ENCODE assay signal across 18 cellular contexts in the genomic region with DNA sequence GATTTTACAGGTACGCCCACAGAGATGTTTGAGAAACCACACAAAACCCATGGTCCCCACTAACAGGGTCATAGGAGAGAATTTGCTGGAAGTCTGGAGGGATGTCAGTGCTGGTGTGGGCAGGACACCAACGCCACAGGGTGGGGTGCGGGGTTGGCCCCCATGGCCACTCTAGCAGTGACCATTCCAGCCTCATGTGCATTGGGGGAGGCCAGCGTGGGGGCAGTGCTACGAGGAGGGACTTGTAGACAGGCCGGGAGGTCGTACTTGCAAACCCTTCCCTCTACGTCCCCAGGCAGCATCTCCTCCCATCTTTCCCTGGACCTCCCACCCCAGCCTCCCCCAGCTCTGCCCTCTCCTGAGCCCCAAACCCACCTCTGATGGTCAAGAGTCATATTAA. TPM values are rescaled to one million over a fixed set of nuclear protein-coding genes. Genes with fewer than 3 reads are reported as not detected.
DNase-seq lines count a peak whose midpoint lies in the region; ATAC-seq and TF ChIP-seq lines count a peak whose summit lies in the region.
"Had no signal": no experiment of that assay in that cellular context is flagged by ENCODE, and none has a peak within 500 bp of the region (broad histone marks: within the 10 kb centered on the region; RNA-seq: fewer than 3 reads in every experiment).

No MANE protein-coding gene starts in this region.

- H2AFZ ChIP-seq in smooth muscle cell (ENCODE audit: low read depth), result no peak overlapping the region

- TF ChIP-seq POLR2A in sigmoid colon (IDR thresholded peaks at IDR 0.05), result no peak

- no peak for TF ChIP-seq EP300 in sigmoid colon (IDR thresholded peaks at IDR 0.05)

- H3K4me1 ChIP-seq in mucosa of descending colon (ENCODE audit: low read depth) (peaks cover 50% of the 10 kb centered on the region), sigmoid colon (peaks cover 0 to 9% (median 7%) of the 10 kb centered on the region in 4 donors), smooth muscle cell (ENCODE audit: low read depth) (no peaks in the 10 kb centered on the region)

- H4K20me1 ChIP-seq in smooth muscle cell (ENCODE audit: low read depth), result no peaks in the 10 kb centered on the region
- H4K20me1 ChIP-seq: BLaER1 had no signal

- no peak overlapping the region for H3K27ac Mint-ChIP-seq in activated naive CD4-positive, alpha-beta T cell treated with anti-CD3 and anti-CD28 coated beads, Interleukin-2, amount 10 ng/mL, durations not matched to agents 7 days and 5 days
- H3K27ac Mint-ChIP-seq in activated naive CD4-positive, alpha-beta T cell treated with anti-CD3 and anti-CD28 coated beads for 36 hours, result no peak overlapping the region
- no peak overlapping the region for H3K27ac Mint-ChIP-seq in CD14-positive monocyte
- H3K27ac Mint-ChIP-seq in glutamatergic neuron (ENCODE audit: unreplicated experiment), result no peak overlapping the region

- no peaks in the 10 kb centered on the region for H3K79me2 ChIP-seq in smooth muscle cell (ENCODE audit: low read depth)

- WGBS in sigmoid colon, 2 donors, result 85 to 86% methylated on average over 8 of the region's 8 CpGs
- 90% methylated on average over 8 of the region's 8 CpGs for WGBS in smooth muscle cell (ENCODE audit: low lambda C conversion rate)

- no peak overlapping the region for H3K4me2 ChIP-seq in smooth muscle cell
- H3K4me2 ChIP-seq: BLaER1 had no signal

- H3K4me1 Mint-ChIP-seq in activated naive CD4-positive, alpha-beta T cell treated with anti-CD3 and anti-CD28 coated beads, Interleukin-2, amount 10 ng/mL, durations not matched to agents 7 days and 5 days, result no peaks in the 10 kb centered on the region
- H3K4me1 Mint-ChIP-seq in activated naive CD4-positive, alpha-beta T cell treated with anti-CD3 and anti-CD28 coated beads for 36 hours (ENCODE audit: low read depth), result no peaks in the 10 kb centered on the region
- peaks cover 7% of the 10 kb centered on the region for H3K4me1 Mint-ChIP-seq in CD14-positive monocyte
- H3K4me1 Mint-ChIP-seq in glutamatergic neuron (ENCODE audit: low read depth, unreplicated experiment), result peaks cover 2% of the 10 kb centered on the region

- intact Hi-C loops in activated naive CD4-positive, alpha-beta T cell treated with anti-CD3 and anti-CD28 coated beads for 36 hours (cut with micrococcal nuclease), result no loop called here
- intact Hi-C loops in CD14-positive monocyte (cut with micrococcal nuclease) (loop anchor here (5.0 kb wide), 2 partner anchors 313 to 548 kb away; no protein-coding TSS in a partner anchor), mucosa of descending colon (cut with DNase I, micrococcal nuclease) (loop anchor here (5.0 to 10.0 kb wide), 3 partner anchors 181 to 451 kb away; no protein-coding TSS in a partner anchor), sigmoid colon (cut with DNase I) (loop anchor here (10.0 kb wide), 1 partner anchor 551 kb away; a partner anchor contains a TSS)

- no peaks in the 10 kb centered on the region for H3F3A ChIP-seq in smooth muscle cell (ENCODE audit: low read depth)

- CTCF ChIA-PET in activated naive CD4-positive, alpha-beta T cell treated with anti-CD3 and anti-CD28 coated beads, Interleukin-2, amount 10 ng/mL, durations not matched to agents 7 days and 5 days (lab: Charles Lee), result no interaction called here
- CTCF ChIA-PET in activated naive CD4-positive, alpha-beta T cell treated with anti-CD3 and anti-CD28 coated beads for 36 hours (lab: Charles Lee), result no interaction called here

- H3K27me3 Mint-ChIP-seq in activated naive CD4-positive, alpha-beta T cell treated with anti-CD3 and anti-CD28 coated beads, Interleukin-2, amount 10 ng/mL, durations not matched to agents 7 days and 5 days, result peaks cover 47% of the 10 kb centered on the region
- peaks cover 9% of the 10 kb centered on the region for H3K27me3 Mint-ChIP-seq in activated naive CD4-positive, alpha-beta T cell treated with anti-CD3 and anti-CD28 coated beads for 36 hours (ENCODE audit: low read depth)
- H3K27me3 Mint-ChIP-seq in CD14-positive monocyte (ENCODE audit: low read depth in 3 of 3) (peaks cover 2 to 21% (median 10%) of the 10 kb centered on the region in 3 donors), glutamatergic neuron (ENCODE audit: unreplicated experiment) (peaks cover 4% of the 10 kb centered on the region)

- no peak for TF ChIP-seq CTCF in CD14-positive monocyte (IDR thresholded peaks at IDR 0.05)
- TF ChIP-seq CTCF in glutamatergic neuron (IDR thresholded peaks at IDR 0.05; ENCODE audit: partially characterized antibody, unreplicated experiment), result no peak
- TF ChIP-seq CTCF in mucosa of descending colon (IDR thresholded peaks at IDR 0.05), result no peak
- no peak for TF ChIP-seq CTCF in sigmoid colon (IDR thresholded peaks at IDR 0.05)
- no peak for TF ChIP-seq CTCF in smooth muscle cell (IDR thresholded peaks at IDR 0.05; ENCODE audit: borderline replicate concordance, insufficient read depth, poor library complexity, severe bottlenecking)

- no peak overlapping the region for H3K27ac ChIP-seq in sigmoid colon
- H3K27ac ChIP-seq in smooth muscle cell (ENCODE audit: low read depth), result no peak overlapping the region
- H3K27ac ChIP-seq: 22Rv1, BLaER1 had no signal

- peaks cover 4% of the 10 kb centered on the region for H3K36me3 ChIP-seq in mucosa of descending colon (ENCODE audit: low read depth)
- no peaks in the 10 kb centered on the region for H3K36me3 ChIP-seq in sigmoid colon
- no peaks in the 10 kb centered on the region for H3K36me3 ChIP-seq in smooth muscle cell (ENCODE audit: low read depth)
- H3K36me3 ChIP-seq: BLaER1 had no signal

- H3K4me3 Mint-ChIP-seq in activated naive CD4-positive, alpha-beta T cell treated with anti-CD3 and anti-CD28 coated beads, Interleukin-2, amount 10 ng/mL, durations not matched to agents 7 days and 5 days, result no peak overlapping the region
- H3K4me3 Mint-ChIP-seq in activated naive CD4-positive, alpha-beta T cell treated with anti-CD3 and anti-CD28 coated beads for 36 hours, result no peak overlapping the region
- H3K4me3 Mint-ChIP-seq in CD14-positive monocyte, result no peak overlapping the region
- no peak overlapping the region for H3K4me3 Mint-ChIP-seq in glutamatergic neuron (ENCODE audit: unreplicated experiment)
- H3K4me3 Mint-ChIP-seq: CD4-positive, CD25-positive, alpha-beta regulatory T cell had no signal

- no peaks in the 10 kb centered on the region for H3K36me3 Mint-ChIP-seq in activated naive CD4-positive, alpha-beta T cell treated with anti-CD3 and anti-CD28 coated beads, Interleukin-2, amount 10 ng/mL, durations not matched to agents 7 days and 5 days
- no peaks in the 10 kb centered on the region for H3K36me3 Mint-ChIP-seq in activated naive CD4-positive, alpha-beta T cell treated with anti-CD3 and anti-CD28 coated beads for 36 hours (ENCODE audit: low read depth)
- no peaks in the 10 kb centered on the region for H3K36me3 Mint-ChIP-seq in CD14-positive monocyte
- H3K36me3 Mint-ChIP-seq in glutamatergic neuron (ENCODE audit: unreplicated experiment), result peaks cover 7% of the 10 kb centered on the region
- H3K36me3 Mint-ChIP-seq: CD4-positive, CD25-positive, alpha-beta regulatory T cell had no signal

- no peaks in the 10 kb centered on the region for H3K9me3 Mint-ChIP-seq in activated naive CD4-positive, alpha-beta T cell treated with anti-CD3 and anti-CD28 coated beads, Interleukin-2, amount 10 ng/mL, durations not matched to agents 7 days and 5 days
- peaks cover 2% of the 10 kb centered on the region for H3K9me3 Mint-ChIP-seq in activated naive CD4-positive, alpha-beta T cell treated with anti-CD3 and anti-CD28 coated beads for 36 hours
- peaks cover 0 to 8% (median 5%) of the 10 kb centered on the region in 7 donors for H3K9me3 Mint-ChIP-seq in CD14-positive monocyte
- H3K9me3 Mint-ChIP-seq in glutamatergic neuron (ENCODE audit: unreplicated experiment), result peaks cover 5% of the 10 kb centered on the region

- H3K9me3 ChIP-seq in mucosa of descending colon, result peaks cover 3% of the 10 kb centered on the region
- H3K9me3 ChIP-seq in sigmoid colon, result peaks cover 0 to 6% (median 0%) of the 10 kb centered on the region in 4 donors
- no peaks in the 10 kb centered on the region for H3K9me3 ChIP-seq in smooth muscle cell (replicated peaks; ENCODE audit: low read depth)

- H3K9ac ChIP-seq in smooth muscle cell (ENCODE audit: low read depth), result no peak overlapping the region
- H3K9ac ChIP-seq: BLaER1 had no signal

- no peak overlapping the region for H3K4me3 ChIP-seq in mucosa of descending colon
- H3K4me3 ChIP-seq in sigmoid colon, result no peak overlapping the region
- no peak overlapping the region for H3K4me3 ChIP-seq in smooth muscle cell
- H3K4me3 ChIP-seq: BLaER1, GM12878 had no signal

- H3K27me3 ChIP-seq in sigmoid colon (peaks cover 0 to 6% (median 3%) of the 10 kb centered on the region in 3 donors), smooth muscle cell (ENCODE audit: low read depth) (peaks cover 4% of the 10 kb centered on the region)
- H3K27me3 ChIP-seq: BLaER1 had no signal

- no peak for ATAC-seq in mucosa of descending colon
- ATAC-seq: GM12878, HCT116 had no signal

- DNase-seq in activated naive CD4-positive, alpha-beta T cell treated with anti-CD3 and anti-CD28 coated beads, Interleukin-2, amount 10 ng/mL, durations not matched to agents 7 days and 5 days, result peak; percentile 17
- no peak for DNase-seq in activated naive CD4-positive, alpha-beta T cell treated with anti-CD3 and anti-CD28 coated beads for 36 hours
- DNase-seq in CD14-positive monocyte (ENCODE audit: low spot score), result peak; percentile 41
- peak; percentile 5 for DNase-seq in glutamatergic neuron
- peak in 2 of 3 donors; percentile 35 to 47 for DNase-seq in mucosa of descending colon
- no peak for DNase-seq in activated naive CD4-positive, alpha-beta T cell treated with Interleukin-2 at 50 U/mL for 16 hours
- no peak for DNase-seq in sigmoid colon
- no peak for DNase-seq in smooth muscle cell (lab: John Stamatoyannopoulos, UW; ENCODE audit: unreplicated experiment)
- DNase-seq: AML-193; CD4-positive, CD25-positive, alpha-beta regulatory T cell; DMS79 had no signal

RNA-seq across cellular contexts. Expression of a gene that starts 34.0 kb away (rescaled TPM):
- total RNA-seq in activated naive CD4-positive, alpha-beta T cell treated with anti-CD3 and anti-CD28 coated beads for 36 hours, result not detected
- polyA plus RNA-seq in CD14-positive monocyte, result not detected
- not detected for total RNA-seq in glutamatergic neuron (ENCODE audit: unreplicated experiment)
- total RNA-seq in mucosa of descending colon, result under 1 TPM in 1 of 3 donors, not detected in 2; 0.43 TPM
- not detected for total RNA-seq in sigmoid colon
- not detected for polyA plus RNA-seq in sigmoid colon
- not detected in 2 replicates for total RNA-seq in smooth muscle cell
- not detected in 2 replicates for polyA plus RNA-seq in smooth muscle cell
- total RNA-seq: A673; CD4-positive, CD25-positive, alpha-beta regulatory T cell; G401; GM12878; H4 had no signal
- polyA plus RNA-seq: CD4-positive, CD25-positive, alpha-beta regulatory T cell; GM12878 had no signal

Comparison
In these comparisons a context has a peak if more than half of its experiments do, and no peak if none do; other contexts are left out.
1. DNase-seq: peak in activated naive CD4-positive, alpha-beta T cell treated with anti-CD3 and anti-CD28 coated beads, Interleukin-2, amount 10 ng/mL, durations not matched to agents 7 days and 5 days (single experiment), CD14-positive monocyte (single experiment), glutamatergic neuron (single experiment) and mucosa of descending colon (2 of 3); none in activated naive CD4-positive, alpha-beta T cell treated with anti-CD3 and anti-CD28 coated beads for 36 hours (single experiment), activated naive CD4-positive, alpha-beta T cell treated with Interleukin-2 at 50 U/mL for 16 hours (single experiment), sigmoid colon (single experiment) and smooth muscle cell (single experiment).